ENCODE assay signal across 1 cellular context in genomic region chr3:36918050-36918449, GRCh38.
TF ChIP-seq lines count a peak whose summit lies in the region.

No MANE protein-coding gene starts in this region.

TF ChIP-seq in GM23338, 12 proteins besides CTCF, POLR2A, EP300 and RAD21 (continued from another document):
- TF ChIP-seq ZNF462 (CRISPR knock-in tag; IDR thresholded peaks at IDR 0.05), result no peak
- no peak for TF ChIP-seq ETS1 (IDR thresholded peaks at IDR 0.05)
- TF ChIP-seq EZH2 (IDR thresholded peaks at IDR 0.05; ENCODE audit: low read depth, unreplicated experiment), result no peak
- TF ChIP-seq ZNF331 (CRISPR knock-in tag; IDR thresholded peaks at IDR 0.05; ENCODE audit: low read depth), result no peak
- no peak for TF ChIP-seq REST (IDR thresholded peaks at IDR 0.05; ENCODE audit: unreplicated experiment)
- TF ChIP-seq EZH2phosphoT487 (IDR thresholded peaks at IDR 0.05; ENCODE audit: unreplicated experiment), result no peak
- TF ChIP-seq STAT1 (IDR thresholded peaks at IDR 0.05; ENCODE audit: unreplicated experiment), result no peak
- no peak for TF ChIP-seq ZNF114 (CRISPR knock-in tag; IDR thresholded peaks at IDR 0.05)
- no peak for TF ChIP-seq POLR2AphosphoS5 (IDR thresholded peaks at IDR 0.05; ENCODE audit: low read depth)
- TF ChIP-seq JUNB (IDR thresholded peaks at IDR 0.05; ENCODE audit: unreplicated experiment), result no peak
- no peak for TF ChIP-seq CREB1 (CRISPR knock-in tag; IDR thresholded peaks at IDR 0.05; ENCODE audit: low read depth)
